8 cellular contexts compared by ENCODE assay signal in the genomic region with DNA sequence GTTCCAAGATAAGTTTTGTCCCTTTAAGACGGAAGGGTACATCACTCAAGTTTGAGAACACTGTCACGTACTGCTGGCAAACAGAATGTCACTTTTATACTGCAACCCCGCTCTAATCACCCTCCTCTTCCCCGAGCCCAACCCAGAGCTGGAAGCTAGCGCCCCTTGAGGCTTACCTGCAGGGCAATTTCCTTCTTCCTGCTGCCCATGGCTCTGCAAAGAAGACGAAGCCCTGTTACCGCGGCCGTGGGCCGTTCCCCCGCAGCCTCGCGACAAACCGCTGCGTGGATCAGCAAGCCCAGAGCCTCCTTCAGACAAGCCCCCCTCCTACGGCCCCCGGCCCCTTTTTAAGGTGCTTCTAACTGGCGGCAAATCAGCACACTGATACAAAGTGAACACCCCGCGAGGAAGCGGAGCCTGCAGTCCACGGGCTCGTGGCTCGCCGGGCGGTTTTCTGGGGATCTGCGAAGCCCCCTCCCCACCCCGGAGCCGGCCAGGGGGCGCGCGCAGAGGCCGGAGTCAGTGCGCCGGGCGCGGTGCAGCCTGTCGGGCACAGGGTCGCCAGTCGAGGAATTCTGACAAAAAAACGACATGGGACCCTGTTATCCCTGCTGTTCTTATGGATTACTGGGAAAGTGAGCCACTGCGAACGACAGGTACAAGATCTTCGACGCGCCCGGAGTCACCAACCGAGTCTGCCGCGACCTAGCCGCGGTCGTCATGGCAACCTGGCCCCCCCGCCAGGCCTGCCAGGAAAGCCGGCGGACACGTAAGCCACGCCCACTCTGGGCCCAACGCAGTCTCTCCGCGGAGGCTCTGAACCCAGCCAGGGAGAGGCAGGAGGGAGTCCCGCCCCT. TPM values are rescaled to one million over a fixed set of nuclear protein-coding genes. Genes with fewer than 3 reads are reported as not detected.
DNase-seq lines count a peak whose midpoint lies in the region; ATAC-seq and TF ChIP-seq lines count a peak whose summit lies in the region.

A gene with protein sequence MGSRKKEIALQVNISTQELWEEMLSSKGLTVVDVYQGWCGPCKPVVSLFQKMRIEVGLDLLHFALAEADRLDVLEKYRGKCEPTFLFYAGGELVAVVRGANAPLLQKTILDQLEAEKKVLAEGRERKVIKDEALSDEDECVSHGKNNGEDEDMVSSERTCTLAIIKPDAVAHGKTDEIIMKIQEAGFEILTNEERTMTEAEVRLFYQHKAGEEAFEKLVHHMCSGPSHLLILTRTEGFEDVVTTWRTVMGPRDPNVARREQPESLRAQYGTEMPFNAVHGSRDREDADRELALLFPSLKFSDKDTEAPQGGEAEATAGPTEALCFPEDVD (minus strand): TSS at position 725 of the 857 bp plus-strand sequence. CDS start 516 bp downstream, at position 209.

- H3K36me3 ChIP-seq in kidney epithelial cell (ENCODE audit: control insufficient read depth, insufficient read depth, low read length): no peaks in the 10 kb centered on the region

- peak; percentile 89 for DNase-seq in ACHN
- DNase-seq in NCI-H446 (lab: John Stamatoyannopoulos, UW): peak; percentile 83 to 96
- DNase-seq in activated CD4-positive, alpha-beta T cell treated with anti-CD3 and anti-CD28 coated beads for 24 hours (ENCODE audit: low read depth in 2 of 2): peak; percentile 75 to 78
- DNase-seq in choroid plexus epithelial cell (ENCODE audit: low read depth): peak; percentile 85
- DNase-seq in kidney epithelial cell (ENCODE audit: low read depth): peak; percentile 56
- DNase-seq in stimulated activated CD4-positive, alpha-beta T cell treated with anti-CD3 and anti-CD28 coated beads, Interleukin-15, amount 100 ng/mL, for 24 hours: peak; percentile 93

- H3K27me3 ChIP-seq in kidney epithelial cell (ENCODE audit: control insufficient read depth, insufficient read depth, low read length): no peaks in the 10 kb centered on the region

- ATAC-seq in GM18909 (IDR thresholded peaks at IDR 0.05; ENCODE audit: poor library complexity, unreplicated experiment) (peak; percentile 81), HG03196 (IDR thresholded peaks at IDR 0.05; ENCODE audit: unreplicated experiment) (peak; percentile 84)

- in situ Hi-C loops in ACHN (cut with HindIII; ENCODE audit: low pct_ligation_motif_present, low pct_unique_long_range_greater_than_20kb, low sequenced_read_pairs): no loop called here

- TF ChIP-seq CTCF in choroid plexus epithelial cell (conservative IDR thresholded peaks at IDR 0.05; ENCODE audit: low read depth, low read length) (peak; percentile 85), kidney epithelial cell (IDR thresholded peaks at IDR 0.05; ENCODE audit: insufficient read depth, low read length, poor library complexity, severe bottlenecking) (peak; percentile 88)

- H3K4me3 ChIP-seq in choroid plexus epithelial cell (ENCODE audit: low read depth, low read length) (peak within 1 kb of the TSS; percentile 66), kidney epithelial cell (ENCODE audit: low read depth, low read length) (peak within 1 kb of the TSS; percentile 61)

RNA-seq across cellular contexts. Expression of the gene that starts here (rescaled TPM):
- not detected in 2 replicates for total RNA-seq in kidney epithelial cell

Comparison
In these comparisons a context has a peak if more than half of its experiments do, and no peak if none do; other contexts are left out.
1. Peak in every context shown above with its lines: DNase-seq, ATAC-seq and H3K4me3 ChIP-seq.
2. Peak in DNase-seq and H3K4me3 ChIP-seq in kidney epithelial cell; RNA of the gene not detected or under 1 TPM.